Comparison of ENCODE assay signal across 12 cellular contexts in the genomic region with DNA sequence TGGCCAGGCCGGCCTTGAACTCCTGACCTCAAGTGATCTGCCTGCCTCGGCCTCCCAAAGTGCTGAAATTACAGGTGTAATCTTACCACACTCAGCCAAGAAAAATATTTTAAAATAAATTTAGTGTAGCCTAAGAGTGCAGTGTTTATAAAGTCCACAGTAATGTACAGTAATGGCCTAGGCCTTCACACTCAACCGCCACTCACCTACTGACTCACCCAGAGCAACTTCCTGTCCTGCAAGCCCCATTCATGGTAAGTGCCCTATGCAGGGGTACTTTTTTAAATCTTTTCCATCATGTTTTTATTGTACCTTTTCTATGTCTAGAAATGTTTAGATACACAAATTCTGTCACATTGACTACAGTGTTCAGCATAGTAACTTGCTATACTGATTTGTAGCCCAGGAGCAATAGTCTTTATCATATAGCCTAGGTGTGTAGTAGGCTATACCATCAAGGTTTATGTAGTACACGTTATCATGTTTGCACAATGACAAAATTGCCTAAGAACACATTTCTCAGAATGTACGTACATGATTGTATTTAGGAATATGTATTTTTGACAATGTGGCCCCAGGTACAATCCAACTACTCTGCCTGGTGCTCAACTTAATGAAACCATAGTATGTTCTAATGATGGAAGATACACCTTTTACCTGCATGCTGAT.
"Had no signal": no experiment of that assay in that cellular context is flagged by ENCODE, and none has a peak within 500 bp of the region (broad histone marks: within the 10 kb centered on the region; RNA-seq: fewer than 3 reads in every experiment).

No MANE protein-coding gene starts in this region.

- ATAC-seq: activated CD4-positive, CD25-positive, alpha-beta regulatory T cell treated with anti-CD3 and anti-CD28 coated beads, Interleukin-2, amount 50 U/mL, for 24 hours had no signal

- H3K27ac ChIP-seq: adrenal gland, dorsolateral prefrontal cortex, neural progenitor cell, ovary had no signal

- DNase-seq: activated naive CD4-positive, alpha-beta T cell treated with anti-CD3 and anti-CD28 coated beads, Interleukin-2, amount 50 U/mL, for 16 hours; adrenal gland; dorsolateral prefrontal cortex; hippocampal formation; kidney glomerular epithelial cell; ovary; stimulated activated CD4-positive, alpha-beta T cell treated with anti-CD3 and anti-CD28 coated beads, Interleukin-12 subunit alpha, Interleukin-12 subunit beta, amount 100 ng/mL, for 4 hours; stimulated activated naive CD4-positive, alpha-beta T cell treated with Interleukin-2 at 50 U/mL for 16 hours; T-helper 2 cell; trophoblast cell had no signal
